In the genomic region with DNA sequence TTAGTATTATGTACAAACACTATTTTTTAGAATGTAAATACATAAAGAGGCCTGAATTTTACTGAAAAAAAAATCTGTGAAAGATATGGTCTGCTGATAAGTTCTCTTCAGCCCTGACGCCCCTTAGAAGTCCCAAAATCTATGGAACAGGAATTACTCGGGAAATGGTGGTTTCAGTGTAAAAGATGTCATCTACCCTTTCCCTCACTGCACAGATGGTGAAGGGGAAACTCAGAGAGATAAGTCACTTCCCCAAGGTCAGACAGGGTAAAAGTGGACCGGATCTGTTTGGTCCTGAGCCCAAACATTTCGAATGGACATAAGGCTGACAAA, we compare ENCODE assay signal across 8 cellular contexts. TPM values are rescaled to one million over a fixed set of nuclear protein-coding genes. Genes with fewer than 3 reads are reported as not detected.
DNase-seq lines count a peak whose midpoint lies in the region; ATAC-seq, FAIRE-seq and TF ChIP-seq lines count a peak whose summit lies in the region.

No MANE protein-coding gene starts in this region.

- H3K4me1 ChIP-seq in A673 (ENCODE audit: insufficient read depth, low read length, poor library complexity, severe bottlenecking), result peaks cover 5% of the 10 kb centered on the region
- peaks cover 0 to 3% of the 10 kb centered on the region in 2 donors for H3K4me1 ChIP-seq in kidney (ENCODE audit: control insufficient read depth in 1 of 2, insufficient read depth in 1 of 2, low read depth in 1 of 2, low read length in 2 of 2)
- peaks cover 0 to 13% of the 10 kb centered on the region in 2 donors for H3K4me1 ChIP-seq in right atrium auricular region

- in situ Hi-C loops in ACHN (cut with HindIII; ENCODE audit: low pct_ligation_motif_present, low pct_unique_long_range_greater_than_20kb, low sequenced_read_pairs), result no loop called here

- DNase-seq in A673 (ENCODE audit: low spot score) (no peak), SK-N-MC (ENCODE audit: low read depth, low spot score) (no peak), kidney (no peak), NCI-H1417 treated with DMSO at 0.1 percent for 48 hours (lab: John Stamatoyannopoulos, UW) (no peak), A172 (ENCODE audit: low spot score) (no peak), ACHN (no peak), right atrium auricular region (ENCODE audit: low spot score) (no peak)

- H3K9ac ChIP-seq in SK-N-MC (ENCODE audit: insufficient read length) (peak overlapping the region; percentile 60), kidney (ENCODE audit: low read length in 2 of 2) (peak overlapping the region in 1 of 2 donors; percentile 43)

- H3K36me3 ChIP-seq in A673 (ENCODE audit: insufficient read depth, low read length, poor library complexity, severe bottlenecking), result peaks cover 22% of the 10 kb centered on the region
- peaks cover 4% of the 10 kb centered on the region; the same call in 1 of the 2 replicates for H3K36me3 ChIP-seq in SK-N-MC (ENCODE audit: insufficient read depth, low read length)
- H3K36me3 ChIP-seq in kidney (ENCODE audit: control insufficient read depth in 1 of 2, insufficient read depth in 2 of 2, low read length in 2 of 2), result no peaks in the 10 kb centered on the region
- no peaks in the 10 kb centered on the region for H3K36me3 ChIP-seq in right atrium auricular region

- CTCF ChIA-PET in A673 (lab: Charles Lee), result interaction anchor here (1.8 kb wide), 1 partner anchor 141 kb away, joined by 11 read pairs; no protein-coding TSS in a partner anchor

- ATAC-seq in GM21619 (IDR thresholded peaks at IDR 0.05; ENCODE audit: unreplicated experiment), result peak; percentile 34

- no peak overlapping the region for H3K27ac ChIP-seq in A673 (ENCODE audit: low read depth, low read length, poor library complexity, severe bottlenecking)
- no peak overlapping the region for H3K27ac ChIP-seq in SK-N-MC
- no peak overlapping the region for H3K27ac ChIP-seq in kidney (ENCODE audit: low read depth in 2 of 2, low read length in 2 of 2)
- H3K27ac ChIP-seq in right atrium auricular region, result no peak overlapping the region

- no peak for FAIRE-seq in kidney (lab: Jason Lieb, UNC)

- intact Hi-C loops in A673 (cut with micrococcal nuclease; ENCODE audit: unreplicated experiment) (loop anchor here (1.0 to 5.0 kb wide), 2 partner anchors 64 to 141 kb away; no protein-coding TSS in a partner anchor), kidney (cut with DNase I) (no loop called here)

- no TSS peak for BruUV-seq in A673 (replicated peaks; lab: Mats Ljungman, UMichigan)

- H3K4me3 ChIP-seq in A673 (ENCODE audit: low read depth, low read length, poor library complexity, severe bottlenecking) (peak overlapping the region; percentile 59), SK-N-MC (peak overlapping the region; percentile 75), kidney (ENCODE audit: low read length in 2 of 2) (peak overlapping the region; percentile 52 to 53), right atrium auricular region (peak overlapping the region in 1 of 2 donors; percentile 52)

- POLR2A ChIA-PET in A673 (lab: Charles Lee; ENCODE audit: low non-redundant PET), result no interaction called here

- H3K9me3 ChIP-seq in A673 (ENCODE audit: low read depth, low read length, poor library complexity, severe bottlenecking), result no peaks in the 10 kb centered on the region
- H3K9me3 ChIP-seq in SK-N-MC (ENCODE audit: low read depth, low read length), result no peaks in the 10 kb centered on the region
- H3K9me3 ChIP-seq in kidney (ENCODE audit: control insufficient read depth in 1 of 2, low read length in 2 of 2), result no peaks in the 10 kb centered on the region
- H3K9me3 ChIP-seq in right atrium auricular region, result no peaks in the 10 kb centered on the region

- H3K27me3 ChIP-seq in A673 (replicated peaks; ENCODE audit: insufficient read depth, low read depth, low read length, poor library complexity), result no peaks in the 10 kb centered on the region
- no peaks in the 10 kb centered on the region for H3K27me3 ChIP-seq in right atrium auricular region

- TF ChIP-seq CTCF in A673 (conservative IDR thresholded peaks at IDR 0.05; ENCODE audit: low read depth, low read length), result no peak
- TF ChIP-seq CTCF in kidney (IDR thresholded peaks at IDR 0.05; ENCODE audit: borderline replicate concordance, extremely low read depth, insufficient read depth), result no peak
- TF ChIP-seq CTCF in right atrium auricular region (IDR thresholded peaks at IDR 0.05), result no peak

RNA-seq across cellular contexts. Expression of a gene that starts 0.5 kb away (rescaled TPM):
- total RNA-seq in A673 (2021), result 89.3 and 97.5 TPM in 2 replicates
- total RNA-seq in kidney, result 0.50 TPM
- polyA plus RNA-seq in kidney (ENCODE audit: insufficient read depth, low read depth, low replicate concordance), result not detected
- 33.6 and 34.4 TPM in 2 replicates for total RNA-seq in A172 (2014; rRNA removed; shearing (Covaris generic))
- total RNA-seq in right atrium auricular region, result under 1 TPM in 1 of 2 donors, not detected in 1; 0.15 TPM

Comparison
In these comparisons a context has a peak if more than half of its experiments do, and no peak if none do; other contexts are left out.
1. RNA of a gene that starts 0.5 kb away (total RNA-seq): 89.3 to 97.5 TPM in A673 and 33.6 to 34.4 TPM in A172; 0.50 TPM in kidney (single experiment) and 0.15 TPM in right atrium auricular region; every median in the first group is over 10 times any median in the second.